ENCODE assay signal across 9 cellular contexts in the genomic region with DNA sequence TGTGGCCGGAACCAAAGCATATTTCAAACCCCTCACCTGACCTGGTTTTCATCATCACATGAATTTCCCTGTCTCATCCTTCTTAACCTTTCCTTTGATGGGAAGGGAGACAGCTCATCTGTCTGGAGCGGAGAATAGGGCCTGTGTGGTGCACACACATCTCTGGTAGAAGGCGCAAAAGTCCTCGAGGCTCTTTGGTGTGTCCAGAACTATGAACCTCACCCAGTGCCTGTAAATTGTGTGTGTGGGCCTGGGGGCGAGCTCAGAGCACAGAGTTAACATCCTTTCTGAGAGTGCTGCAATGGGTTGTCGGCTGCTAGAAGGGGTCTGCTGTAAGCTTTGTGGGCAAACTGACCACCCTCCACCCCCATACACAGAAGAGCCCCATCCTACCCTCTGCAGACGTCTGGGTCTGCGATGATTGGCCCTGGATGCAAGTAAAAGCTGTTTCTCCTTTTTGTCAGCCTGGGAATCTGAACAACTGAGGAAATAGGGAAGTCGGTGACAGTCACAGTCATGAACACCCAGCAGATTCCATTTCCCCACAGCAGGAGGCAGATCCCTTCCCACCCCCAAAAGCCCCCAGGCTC. TPM values are rescaled to one million over a fixed set of nuclear protein-coding genes. Genes with fewer than 3 reads are reported as not detected.
DNase-seq lines count a peak whose midpoint lies in the region; ATAC-seq and TF ChIP-seq lines count a peak whose summit lies in the region.
"Had no signal": no experiment of that assay in that cellular context is flagged by ENCODE, and none has a peak within 500 bp of the region (broad histone marks: within the 10 kb centered on the region; RNA-seq: fewer than 3 reads in every experiment).

No MANE protein-coding gene starts in this region.

- ATAC-seq in activated B cell treated with CpG ODN at 0.5 μM for 24 hours (ENCODE audit: low read depth) (no peak), GM18520 (IDR thresholded peaks at IDR 0.05; ENCODE audit: unreplicated experiment) (no peak), HG02884 (IDR thresholded peaks at IDR 0.05; ENCODE audit: unreplicated experiment) (no peak)
- peak; percentile 3 to 5 for ATAC-seq in stimulated activated naive B cell treated with anti-CD40 and anti-IgM and Interleukin-4, amounts not matched to agents 10 μg/mL and 1 μg/mL and 100 μg/mL, for 72 hours (replicated peaks)

- H3K4me3 Mint-ChIP-seq in activated B cell treated with CpG ODN at 0.5 μM for 24 hours = peak overlapping the region; percentile 94
- H3K4me3 Mint-ChIP-seq in stimulated activated naive B cell treated with anti-CD40 and anti-IgM and Interleukin-4, amounts not matched to agents 10 μg/mL and 1 μg/mL and 100 μg/mL, for 72 hours = peak overlapping the region; percentile 90 to 99

- intact Hi-C loops in activated B cell treated with CpG ODN at 0.5 μM for 24 hours (cut with micrococcal nuclease) = loop anchor here (1.0 kb wide), 3 partner anchors 21 to 34 kb away; a partner anchor contains a TSS

- H3K27ac Mint-ChIP-seq in activated B cell treated with CpG ODN at 0.5 μM for 24 hours = peak overlapping the region; percentile 83
- H3K27ac Mint-ChIP-seq in stimulated activated naive B cell treated with anti-CD40 and anti-IgM and Interleukin-4, amounts not matched to agents 10 μg/mL and 1 μg/mL and 100 μg/mL, for 72 hours = peak overlapping the region; percentile 99

- H3K9me3 Mint-ChIP-seq in activated B cell treated with CpG ODN at 0.5 μM for 24 hours = no peaks in the 10 kb centered on the region
- no peaks in the 10 kb centered on the region for H3K9me3 Mint-ChIP-seq in stimulated activated naive B cell treated with anti-CD40 and anti-IgM and Interleukin-4, amounts not matched to agents 10 μg/mL and 1 μg/mL and 100 μg/mL, for 72 hours

- H3K27ac ChIP-seq in iPS-18a (ENCODE audit: low read length) = peak overlapping the region; percentile 61
- H3K27ac ChIP-seq: C4-2B had no signal

- peaks cover 4% of the 10 kb centered on the region for H3K27me3 ChIP-seq in iPS-18a (ENCODE audit: control insufficient read depth, insufficient read depth, low read length)

- peaks cover 14% of the 10 kb centered on the region for H3K4me1 ChIP-seq in iPS-18a (ENCODE audit: control insufficient read depth, low read depth, low read length)

- H3K27me3 Mint-ChIP-seq in activated B cell treated with CpG ODN at 0.5 μM for 24 hours = no peaks in the 10 kb centered on the region
- H3K27me3 Mint-ChIP-seq in stimulated activated naive B cell treated with anti-CD40 and anti-IgM and Interleukin-4, amounts not matched to agents 10 μg/mL and 1 μg/mL and 100 μg/mL, for 72 hours = no peaks in the 10 kb centered on the region

- H3K9me3 ChIP-seq in iPS-18a (ENCODE audit: control insufficient read depth, low read depth, low read length) = no peaks in the 10 kb centered on the region

- H3K36me3 Mint-ChIP-seq in activated B cell treated with CpG ODN at 0.5 μM for 24 hours (ENCODE audit: low read depth) = peaks cover 4% of the 10 kb centered on the region
- peaks cover 17 to 34% of the 10 kb centered on the region in 2 donors for H3K36me3 Mint-ChIP-seq in stimulated activated naive B cell treated with anti-CD40 and anti-IgM and Interleukin-4, amounts not matched to agents 10 μg/mL and 1 μg/mL and 100 μg/mL, for 72 hours

- CTCF ChIA-PET in activated B cell treated with CpG ODN at 0.5 μM for 24 hours (lab: Charles Lee) = no interaction called here

- POLR2A ChIA-PET in activated B cell treated with CpG ODN at 0.5 μM for 24 hours (lab: Charles Lee) = interaction anchor here (0.6 to 6.0 kb wide), 9 partner anchors 8 to 1869 kb away, joined by 3 to 76 read pairs (median 6); a partner anchor contains a TSS

- no peak for TF ChIP-seq CTCF in activated B cell treated with CpG ODN at 0.5 μM for 24 hours (IDR thresholded peaks at IDR 0.05)

- H3K9ac ChIP-seq in iPS-18a (ENCODE audit: low read length) = peak overlapping the region; percentile 78

- peak overlapping the region; percentile 85 for H3K4me3 ChIP-seq in iPS-18a (ENCODE audit: low read length)

- peaks cover 5% of the 10 kb centered on the region for H3K36me3 ChIP-seq in iPS-18a (ENCODE audit: control insufficient read depth, low read depth, low read length)

- DNase-seq in activated CD4-positive, CD25-positive, alpha-beta regulatory T cell treated with anti-CD3 and anti-CD28 coated beads, Interleukin-2, amount 50 U/mL, for 72 hours = peak; percentile 24
- DNase-seq in activated CD4-positive, CD25-positive, alpha-beta regulatory T cell (lab: John Stamatoyannopoulos, UW) = no peak
- no peak for DNase-seq in activated B cell treated with CpG ODN at 0.5 μM for 24 hours
- DNase-seq in stimulated activated naive B cell treated with anti-CD40 and anti-IgM and Interleukin-4, amounts not matched to agents 10 μg/mL and 1 μg/mL and 100 μg/mL, for 72 hours = no peak
- DNase-seq in ureter (ENCODE audit: low spot score) = no peak

- H3K4me1 Mint-ChIP-seq in activated B cell treated with CpG ODN at 0.5 μM for 24 hours = peaks cover 72% of the 10 kb centered on the region
- peaks cover 65 to 83% of the 10 kb centered on the region in 2 donors for H3K4me1 Mint-ChIP-seq in stimulated activated naive B cell treated with anti-CD40 and anti-IgM and Interleukin-4, amounts not matched to agents 10 μg/mL and 1 μg/mL and 100 μg/mL, for 72 hours

RNA-seq across cellular contexts. Expression of a gene that starts 0.7 kb away (rescaled TPM):
- total RNA-seq in activated B cell treated with CpG ODN at 0.5 μM for 24 hours (23.8 and 24.4 TPM in 2 replicates), ureter (9.9 TPM)

RNA-seq across cellular contexts. Expression of a gene that starts 34.1 kb away (rescaled TPM):
- total RNA-seq in activated B cell treated with CpG ODN at 0.5 μM for 24 hours = 5.2 and 5.8 TPM in 2 replicates
- 3.0 TPM for total RNA-seq in ureter

RNA-seq across cellular contexts. Expression of a gene that starts 44.1 kb away (rescaled TPM):
- total RNA-seq in activated B cell treated with CpG ODN at 0.5 μM for 24 hours (not detected in 2 replicates), ureter (not detected)

Comparison
In these comparisons a context has a peak if more than half of its experiments do, and no peak if none do; other contexts are left out.
1. ATAC-seq: peak in stimulated activated naive B cell treated with anti-CD40 and anti-IgM and Interleukin-4, amounts not matched to agents 10 μg/mL and 1 μg/mL and 100 μg/mL, for 72 hours (2 of 2); none in activated B cell treated with CpG ODN at 0.5 μM for 24 hours (single experiment), GM18520 (single experiment) and HG02884 (single experiment).